Comparison of ENCODE assay signal across 23 cellular contexts in genomic region chr17:79410681-79411080, GRCh38.
"Had no signal": no experiment of that assay in that cellular context is flagged by ENCODE, and none has a peak within 500 bp of the region (broad histone marks: within the 10 kb centered on the region; RNA-seq: fewer than 3 reads in every experiment).

No MANE protein-coding gene starts in this region.

- FAIRE-seq: endothelial cell of umbilical vein, keratinocyte, small intestine, urothelium cell line had no signal

- H3K27ac ChIP-seq: breast epithelium, ovary, sigmoid colon, thoracic aorta had no signal

- H3K9me3 ChIP-seq: breast epithelium, ovary, sigmoid colon, thoracic aorta had no signal

- H3K36me3 ChIP-seq: breast epithelium, ovary, thoracic aorta had no signal

- DNase-seq: activated B cell treated with CpG ODN at 0.5 μM for 24 hours; activated CD4-positive, alpha-beta T cell treated with anti-CD3 and anti-CD28 coated beads for 36 hours; activated naive CD4-positive, alpha-beta T cell; activated T-cell treated with anti-CD3 and anti-CD28 coated beads for 4 hours; activated T-cell treated with anti-CD3 and anti-CD28 coated beads, Interleukin-2, amount 50 U/mL, for 72 hours; central memory CD4-positive, alpha-beta T cell; foreskin fibroblast; head of caudate nucleus; hippocampal formation; left colon; mammary epithelial cell; naive B cell; nephron progenitor cell; ovary; sigmoid colon; small intestine; stimulated activated CD4-positive, alpha-beta T cell treated with anti-CD3 and anti-CD28 coated beads, Interleukin-4, amount 100 ng/mL, for 24 hours; trophoblast cell had no signal

- H3K4me3 ChIP-seq: breast epithelium, ovary, sigmoid colon, thoracic aorta had no signal
